In the genomic region with DNA sequence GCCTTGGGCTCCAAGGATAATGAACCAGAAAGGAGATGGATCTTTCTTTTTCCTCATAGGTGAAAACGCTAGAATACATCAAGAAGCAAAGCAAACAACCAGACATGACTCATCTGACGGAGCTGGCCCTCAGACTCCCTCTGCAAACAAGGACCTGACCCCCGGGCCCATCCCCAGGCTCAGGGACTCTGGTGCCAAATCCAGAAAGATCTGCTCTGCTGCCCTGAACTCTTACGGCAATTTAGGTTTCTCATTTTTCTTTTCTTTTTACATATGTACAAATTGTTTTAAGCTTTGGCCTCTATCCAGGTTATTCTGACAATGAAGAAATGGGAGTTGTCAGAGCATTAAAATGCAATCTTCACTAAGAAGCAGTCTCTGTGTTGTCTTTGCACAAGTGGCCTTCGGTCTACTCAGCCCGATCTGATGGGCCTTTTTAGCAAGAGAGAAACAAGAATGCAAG, we compare ENCODE assay signal across 7 cellular contexts. TPM values are rescaled to one million over a fixed set of nuclear protein-coding genes. Genes with fewer than 3 reads are reported as not detected.
DNase-seq lines count a peak whose midpoint lies in the region; ATAC-seq and TF ChIP-seq lines count a peak whose summit lies in the region.

No MANE protein-coding gene starts in this region.

- H3K36me3 ChIP-seq in SJSA1: peaks cover 75% of the 10 kb centered on the region
- peaks cover 7 to 69% (median 60%) of the 10 kb centered on the region in 4 donors for H3K36me3 ChIP-seq in stomach

- TF ChIP-seq EP300 in stomach (IDR thresholded peaks at IDR 0.05): no peak

- no peak for TF ChIP-seq CTCF in stomach (IDR thresholded peaks at IDR 0.05)

- no peak for TF ChIP-seq POLR2A in stomach (IDR thresholded peaks at IDR 0.05)

- ATAC-seq in HG02642 (IDR thresholded peaks at IDR 0.05; ENCODE audit: poor library complexity, unreplicated experiment) (no peak), HG03342 (IDR thresholded peaks at IDR 0.05; ENCODE audit: unreplicated experiment) (no peak)

- intact Hi-C loops in stomach (cut with DNase I; ENCODE audit: low total_unique reads): no loop called here

- WGBS in stomach, 5 donors: 33 to 38% (median 35%) methylated on average over 6 of the region's 6 CpGs

- H3K4me3 ChIP-seq in SJSA1 (no peak overlapping the region), stomach (no peak overlapping the region)

- H3K27me3 ChIP-seq in SJSA1 (replicated peaks) (no peaks in the 10 kb centered on the region), stomach (no peaks in the 10 kb centered on the region)

- peak overlapping the region; percentile 38 for H3K27ac ChIP-seq in SJSA1
- H3K27ac ChIP-seq in stomach: peak overlapping the region; percentile 29 to 88 (median 77)

- DNase-seq in GM03348 (ENCODE audit: low spot score) (peak; percentile 51), SJSA1 (ENCODE audit: low read depth in 1 of 2, low spot score in 2 of 2) (peak; percentile 67 to 70), glomerular visceral epithelial cell (ENCODE audit: extremely low spot score) (peak; percentile 57), stomach (no peak), NAMALWA (ENCODE audit: low spot score) (no peak)

- H3K9me3 ChIP-seq in SJSA1 (replicated peaks): no peaks in the 10 kb centered on the region
- no peaks in the 10 kb centered on the region for H3K9me3 ChIP-seq in stomach

- H3K4me1 ChIP-seq in SJSA1 (replicated peaks) (peaks cover 72% of the 10 kb centered on the region), stomach (peaks cover 55 to 67% (median 61%) of the 10 kb centered on the region in 4 donors)

RNA-seq across cellular contexts. Expression of gene KNOP1, which starts 17.7 kb away (rescaled TPM):
- 23.1 and 46.2 TPM in 2 replicates for total RNA-seq in SJSA1 (2014; rRNA removed; shearing (Covaris generic))
- 10 to 100 TPM in 4 of 5 donors, 1 to 10 TPM in 1; 7.2 to 26.3 (median 14.2) TPM for total RNA-seq in stomach
- polyA plus RNA-seq in stomach: 10 to 100 TPM in 2 of 3 donors, 1 to 10 TPM in 1; 9.6 to 15.1 (median 12.1) TPM

RNA-seq across cellular contexts. Expression of gene IQCK, which starts 17.7 kb away (rescaled TPM):
- total RNA-seq in SJSA1 (2014; rRNA removed; shearing (Covaris generic)): 1.8 and 10.5 TPM in 2 replicates
- total RNA-seq in stomach: 10 to 100 TPM in 3 of 5 donors, 1 to 10 TPM in 2; 3.5 to 100.0 (median 20.7) TPM
- polyA plus RNA-seq in stomach: 10 to 100 TPM in 1 of 3 donors, 1 to 10 TPM in 2; 7.7 to 18.0 (median 9.1) TPM

Comparison
In these comparisons a context has a peak if more than half of its experiments do, and no peak if none do; other contexts are left out.
1. DNase-seq: peak in GM03348 (single experiment), SJSA1 (2 of 2) and glomerular visceral epithelial cell (single experiment); none in stomach (single experiment) and NAMALWA (single experiment).